ENCODE assay signal across 1 cellular context in the genomic region with DNA sequence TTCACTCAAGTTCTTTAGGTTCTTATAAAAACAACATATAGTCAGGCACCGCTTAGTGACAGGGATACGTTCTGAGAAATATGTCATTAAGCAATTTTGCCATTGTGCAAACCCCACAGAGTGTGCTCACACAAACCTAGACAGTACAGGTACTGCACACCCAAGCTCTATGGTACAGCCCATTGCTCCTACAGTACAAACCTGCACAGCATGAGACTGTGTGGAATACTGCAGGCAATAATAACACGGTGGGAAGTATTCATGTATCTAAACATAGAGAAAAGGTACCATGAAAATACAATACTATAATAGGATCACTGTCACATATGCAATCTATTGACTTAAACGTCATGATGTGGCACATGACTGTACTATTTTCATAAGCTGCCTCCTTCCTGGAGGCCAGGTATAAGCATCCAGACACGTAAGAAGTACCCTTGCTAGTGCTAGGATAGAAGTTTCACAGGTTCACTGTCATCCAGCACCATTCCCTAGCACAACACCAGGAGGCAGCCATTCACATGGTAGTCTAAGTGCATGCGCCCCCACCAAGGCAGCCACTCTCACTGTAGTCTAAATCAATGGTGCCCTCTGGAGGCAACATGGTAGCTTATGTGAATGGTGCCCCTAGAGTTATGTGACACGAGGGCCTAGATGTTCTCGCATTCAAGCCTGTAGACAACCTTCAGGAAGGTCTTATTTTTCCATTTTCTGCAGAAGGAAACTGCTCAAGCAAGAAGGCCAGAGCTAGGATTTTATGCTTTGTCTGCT.
TF ChIP-seq lines count a peak whose summit lies in the region.

No MANE protein-coding gene starts in this region.

TF ChIP-seq in HepG2, 621 proteins besides CTCF, POLR2A, EP300 and RAD21 (continued from another document and continues in another):
- TF ChIP-seq, protein P1, sequence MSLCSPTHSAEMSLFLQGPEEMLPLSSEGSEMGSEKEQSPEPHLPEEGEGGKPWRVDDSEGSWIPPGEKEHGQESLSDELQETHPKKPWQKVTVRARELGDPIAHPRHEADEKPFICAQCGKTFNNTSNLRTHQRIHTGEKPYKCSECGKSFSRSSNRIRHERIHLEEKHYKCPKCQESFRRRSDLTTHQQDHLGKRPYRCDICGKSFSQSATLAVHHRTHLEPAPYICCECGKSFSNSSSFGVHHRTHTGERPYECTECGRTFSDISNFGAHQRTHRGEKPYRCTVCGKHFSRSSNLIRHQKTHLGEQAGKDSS (CRISPR knock-in tag; IDR thresholded peaks at IDR 0.05; ENCODE audit: borderline replicate concordance, low read depth): no peak
- TF ChIP-seq, protein P2, sequence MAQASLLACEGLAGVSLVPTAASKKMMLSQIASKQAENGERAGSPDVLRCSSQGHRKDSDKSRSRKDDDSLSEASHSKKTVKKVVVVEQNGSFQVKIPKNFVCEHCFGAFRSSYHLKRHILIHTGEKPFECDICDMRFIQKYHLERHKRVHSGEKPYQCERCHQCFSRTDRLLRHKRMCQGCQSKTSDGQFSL (CRISPR knock-in tag; IDR thresholded peaks at IDR 0.05): peak; percentile 45; the same call in 1 of the 2 replicates
- TF ChIP-seq ZNF446 (CRISPR knock-in tag; IDR thresholded peaks at IDR 0.05) (no peak), SRSF1 (optimal IDR thresholded peaks at IDR 0.05; ENCODE audit: low read depth, low read length) (no peak), HCFC1 (IDR thresholded peaks at IDR 0.05; ENCODE audit: low read depth, low read length) (no peak), ZNF768 (CRISPR knock-in tag; IDR thresholded peaks at IDR 0.05) (no peak), ZNF337 (CRISPR knock-in tag; IDR thresholded peaks at IDR 0.05; ENCODE audit: borderline replicate concordance, low read depth) (no peak), EED (CRISPR knock-in tag; IDR thresholded peaks at IDR 0.05) (no peak), XRCC5 (optimal IDR thresholded peaks at IDR 0.05; ENCODE audit: low read length) (peak; percentile 86), ZNF382 (CRISPR knock-in tag; IDR thresholded peaks at IDR 0.05; ENCODE audit: borderline replicate concordance) (no peak), CAMTA2 (CRISPR knock-in tag; IDR thresholded peaks at IDR 0.05; ENCODE audit: borderline replicate concordance) (no peak), SRSF4 (IDR thresholded peaks at IDR 0.05; ENCODE audit: low read depth, low read length, poor library complexity, severe bottlenecking) (no peak), ZFP36L2 (CRISPR knock-in tag; IDR thresholded peaks at IDR 0.05) (no peak), HNF4G (IDR thresholded peaks at IDR 0.05; ENCODE audit: borderline replicate concordance, low read depth, low read length) (no peak), HNF4G (CRISPR knock-in tag; IDR thresholded peaks at IDR 0.05; ENCODE audit: borderline replicate concordance, low read depth) (no peak), ARNT (IDR thresholded peaks at IDR 0.05) (no peak), ZNF17 (CRISPR knock-in tag; IDR thresholded peaks at IDR 0.05) (no peak), ZNF772 (CRISPR knock-in tag; IDR thresholded peaks at IDR 0.05) (no peak), FOXM1 (CRISPR knock-in tag; IDR thresholded peaks at IDR 0.05) (no peak), RFXANK (CRISPR knock-in tag; IDR thresholded peaks at IDR 0.05) (no peak), ZNF350 (CRISPR knock-in tag; IDR thresholded peaks at IDR 0.05; ENCODE audit: borderline replicate concordance, low read depth) (no peak), ZNF143 (CRISPR knock-in tag; IDR thresholded peaks at IDR 0.05) (no peak), FLYWCH1 (CRISPR knock-in tag; IDR thresholded peaks at IDR 0.05) (no peak), DR1 (CRISPR knock-in tag; IDR thresholded peaks at IDR 0.05) (no peak), RFX1 (IDR thresholded peaks at IDR 0.05) (no peak), XBP1 (CRISPR knock-in tag; IDR thresholded peaks at IDR 0.05) (no peak), BORCS8-MEF2B (CRISPR knock-in tag; IDR thresholded peaks at IDR 0.05) (no peak), TSC22D2 (CRISPR knock-in tag; IDR thresholded peaks at IDR 0.05; ENCODE audit: borderline replicate concordance) (no peak), MBD4 (IDR thresholded peaks at IDR 0.05; ENCODE audit: borderline replicate concordance, low read length) (no peak), ZNF496 (CRISPR knock-in tag; IDR thresholded peaks at IDR 0.05; ENCODE audit: insufficient replicate concordance) (no peak), ZNF747 (CRISPR knock-in tag; IDR thresholded peaks at IDR 0.05; ENCODE audit: borderline replicate concordance) (no peak), PHF5A (CRISPR knock-in tag; IDR thresholded peaks at IDR 0.05; ENCODE audit: low read depth, unreplicated experiment) (no peak), CREB1 (IDR thresholded peaks at IDR 0.05) (peak; percentile 7; the same call in 1 of the 2 replicates), CREB1 (CRISPR knock-in tag; IDR thresholded peaks at IDR 0.05) (no peak), MAZ (IDR thresholded peaks at IDR 0.05; ENCODE audit: borderline replicate concordance, low read depth, low read length) (peak; percentile 68; the same call in 1 of the 2 replicates), MAZ (CRISPR knock-in tag; IDR thresholded peaks at IDR 0.05; ENCODE audit: low read depth) (no peak), ZNF558 (CRISPR knock-in tag; IDR thresholded peaks at IDR 0.05; ENCODE audit: borderline replicate concordance) (0 out of 2 replicates have a peak, but pooled peaks have one; percentile 36), SOX5 (CRISPR knock-in tag; IDR thresholded peaks at IDR 0.05; ENCODE audit: borderline replicate concordance) (no peak), MAF1 (CRISPR knock-in tag; IDR thresholded peaks at IDR 0.05; ENCODE audit: borderline replicate concordance) (no peak), MTA1 (CRISPR knock-in tag; IDR thresholded peaks at IDR 0.05; ENCODE audit: borderline replicate concordance) (no peak), RORA (CRISPR knock-in tag; IDR thresholded peaks at IDR 0.05) (no peak), MED8 (CRISPR knock-in tag; IDR thresholded peaks at IDR 0.05; ENCODE audit: insufficient replicate concordance) (no peak), SALL1 (CRISPR knock-in tag; IDR thresholded peaks at IDR 0.05) (peak; percentile 48; the same call in 1 of the 2 replicates), ZKSCAN8 (CRISPR knock-in tag; IDR thresholded peaks at IDR 0.05; ENCODE audit: borderline replicate concordance) (no peak)
- TF ChIP-seq, protein P3, sequence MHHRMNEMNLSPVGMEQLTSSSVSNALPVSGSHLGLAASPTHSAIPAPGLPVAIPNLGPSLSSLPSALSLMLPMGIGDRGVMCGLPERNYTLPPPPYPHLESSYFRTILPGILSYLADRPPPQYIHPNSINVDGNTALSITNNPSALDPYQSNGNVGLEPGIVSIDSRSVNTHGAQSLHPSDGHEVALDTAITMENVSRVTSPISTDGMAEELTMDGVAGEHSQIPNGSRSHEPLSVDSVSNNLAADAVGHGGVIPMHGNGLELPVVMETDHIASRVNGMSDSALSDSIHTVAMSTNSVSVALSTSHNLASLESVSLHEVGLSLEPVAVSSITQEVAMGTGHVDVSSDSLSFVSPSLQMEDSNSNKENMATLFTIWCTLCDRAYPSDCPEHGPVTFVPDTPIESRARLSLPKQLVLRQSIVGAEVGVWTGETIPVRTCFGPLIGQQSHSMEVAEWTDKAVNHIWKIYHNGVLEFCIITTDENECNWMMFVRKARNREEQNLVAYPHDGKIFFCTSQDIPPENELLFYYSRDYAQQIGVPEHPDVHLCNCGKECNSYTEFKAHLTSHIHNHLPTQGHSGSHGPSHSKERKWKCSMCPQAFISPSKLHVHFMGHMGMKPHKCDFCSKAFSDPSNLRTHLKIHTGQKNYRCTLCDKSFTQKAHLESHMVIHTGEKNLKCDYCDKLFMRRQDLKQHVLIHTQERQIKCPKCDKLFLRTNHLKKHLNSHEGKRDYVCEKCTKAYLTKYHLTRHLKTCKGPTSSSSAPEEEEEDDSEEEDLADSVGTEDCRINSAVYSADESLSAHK (CRISPR knock-in tag; IDR thresholded peaks at IDR 0.05; ENCODE audit: borderline replicate concordance): no peak
- TF ChIP-seq, protein P4, sequence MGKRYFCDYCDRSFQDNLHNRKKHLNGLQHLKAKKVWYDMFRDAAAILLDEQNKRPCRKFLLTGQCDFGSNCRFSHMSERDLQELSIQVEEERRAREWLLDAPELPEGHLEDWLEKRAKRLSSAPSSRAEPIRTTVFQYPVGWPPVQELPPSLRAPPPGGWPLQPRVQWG (CRISPR knock-in tag; IDR thresholded peaks at IDR 0.05; ENCODE audit: borderline replicate concordance, low read depth): no peak
- TF ChIP-seq, protein P5, sequence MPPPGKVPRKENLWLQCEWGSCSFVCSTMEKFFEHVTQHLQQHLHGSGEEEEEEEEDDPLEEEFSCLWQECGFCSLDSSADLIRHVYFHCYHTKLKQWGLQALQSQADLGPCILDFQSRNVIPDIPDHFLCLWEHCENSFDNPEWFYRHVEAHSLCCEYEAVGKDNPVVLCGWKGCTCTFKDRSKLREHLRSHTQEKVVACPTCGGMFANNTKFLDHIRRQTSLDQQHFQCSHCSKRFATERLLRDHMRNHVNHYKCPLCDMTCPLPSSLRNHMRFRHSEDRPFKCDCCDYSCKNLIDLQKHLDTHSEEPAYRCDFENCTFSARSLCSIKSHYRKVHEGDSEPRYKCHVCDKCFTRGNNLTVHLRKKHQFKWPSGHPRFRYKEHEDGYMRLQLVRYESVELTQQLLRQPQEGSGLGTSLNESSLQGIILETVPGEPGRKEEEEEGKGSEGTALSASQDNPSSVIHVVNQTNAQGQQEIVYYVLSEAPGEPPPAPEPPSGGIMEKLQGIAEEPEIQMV (CRISPR knock-in tag; IDR thresholded peaks at IDR 0.05; ENCODE audit: low read depth): no peak
- TF ChIP-seq, protein P6, sequence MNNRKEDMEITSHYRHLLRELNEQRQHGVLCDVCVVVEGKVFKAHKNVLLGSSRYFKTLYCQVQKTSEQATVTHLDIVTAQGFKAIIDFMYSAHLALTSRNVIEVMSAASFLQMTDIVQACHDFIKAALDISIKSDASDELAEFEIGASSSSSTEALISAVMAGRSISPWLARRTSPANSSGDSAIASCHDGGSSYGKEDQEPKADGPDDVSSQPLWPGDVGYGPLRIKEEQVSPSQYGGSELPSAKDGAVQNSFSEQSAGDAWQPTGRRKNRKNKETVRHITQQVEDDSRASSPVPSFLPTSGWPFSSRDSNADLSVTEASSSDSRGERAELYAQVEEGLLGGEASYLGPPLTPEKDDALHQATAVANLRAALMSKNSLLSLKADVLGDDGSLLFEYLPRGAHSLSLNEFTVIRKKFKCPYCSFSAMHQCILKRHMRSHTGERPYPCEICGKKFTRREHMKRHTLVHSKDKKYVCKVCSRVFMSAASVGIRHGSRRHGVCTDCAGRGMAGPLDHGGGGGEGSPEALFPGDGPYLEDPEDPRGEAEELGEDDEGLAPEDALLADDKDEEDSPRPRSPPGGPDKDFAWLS (CRISPR knock-in tag; IDR thresholded peaks at IDR 0.05; ENCODE audit: borderline replicate concordance): no peak
- TF ChIP-seq, protein P7, sequence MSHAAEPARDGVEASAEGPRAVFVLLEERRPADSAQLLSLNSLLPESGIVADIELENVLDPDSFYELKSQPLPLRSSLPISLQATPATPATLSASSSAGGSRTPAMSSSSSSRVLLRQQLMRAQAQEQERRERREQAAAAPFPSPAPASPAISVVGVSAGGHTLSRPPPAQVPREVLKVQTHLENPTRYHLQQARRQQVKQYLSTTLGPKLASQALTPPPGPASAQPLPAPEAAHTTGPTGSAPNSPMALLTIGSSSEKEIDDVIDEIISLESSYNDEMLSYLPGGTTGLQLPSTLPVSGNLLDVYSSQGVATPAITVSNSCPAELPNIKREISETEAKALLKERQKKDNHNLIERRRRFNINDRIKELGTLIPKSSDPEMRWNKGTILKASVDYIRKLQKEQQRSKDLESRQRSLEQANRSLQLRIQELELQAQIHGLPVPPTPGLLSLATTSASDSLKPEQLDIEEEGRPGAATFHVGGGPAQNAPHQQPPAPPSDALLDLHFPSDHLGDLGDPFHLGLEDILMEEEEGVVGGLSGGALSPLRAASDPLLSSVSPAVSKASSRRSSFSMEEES (CRISPR knock-in tag; IDR thresholded peaks at IDR 0.05): 0 out of 2 replicates have a peak, but pooled peaks have one; percentile 22
- TF ChIP-seq, protein P8, sequence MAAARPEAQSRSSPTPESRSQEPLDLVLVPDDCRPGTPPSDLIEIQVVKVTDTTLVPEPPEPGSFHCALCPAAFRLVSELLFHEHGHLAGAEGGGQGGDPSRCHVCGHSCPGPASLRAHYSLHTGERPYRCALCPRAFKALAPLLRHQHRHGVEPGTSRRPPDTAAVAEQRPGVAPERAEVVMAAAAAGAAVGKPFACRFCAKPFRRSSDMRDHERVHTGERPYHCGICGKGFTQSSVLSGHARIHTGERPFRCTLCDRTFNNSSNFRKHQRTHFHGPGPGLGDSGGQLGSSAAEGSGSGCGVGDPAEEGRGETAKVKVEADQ (CRISPR knock-in tag; IDR thresholded peaks at IDR 0.05; ENCODE audit: borderline replicate concordance): no peak
- TF ChIP-seq, protein P9, sequence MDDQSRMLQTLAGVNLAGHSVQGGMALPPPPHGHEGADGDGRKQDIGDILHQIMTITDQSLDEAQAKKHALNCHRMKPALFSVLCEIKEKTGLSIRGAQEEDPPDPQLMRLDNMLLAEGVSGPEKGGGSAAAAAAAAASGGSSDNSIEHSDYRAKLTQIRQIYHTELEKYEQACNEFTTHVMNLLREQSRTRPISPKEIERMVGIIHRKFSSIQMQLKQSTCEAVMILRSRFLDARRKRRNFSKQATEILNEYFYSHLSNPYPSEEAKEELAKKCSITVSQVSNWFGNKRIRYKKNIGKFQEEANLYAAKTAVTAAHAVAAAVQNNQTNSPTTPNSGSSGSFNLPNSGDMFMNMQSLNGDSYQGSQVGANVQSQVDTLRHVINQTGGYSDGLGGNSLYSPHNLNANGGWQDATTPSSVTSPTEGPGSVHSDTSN (CRISPR knock-in tag; IDR thresholded peaks at IDR 0.05; ENCODE audit: borderline replicate concordance): no peak
- TF ChIP-seq, protein P10, sequence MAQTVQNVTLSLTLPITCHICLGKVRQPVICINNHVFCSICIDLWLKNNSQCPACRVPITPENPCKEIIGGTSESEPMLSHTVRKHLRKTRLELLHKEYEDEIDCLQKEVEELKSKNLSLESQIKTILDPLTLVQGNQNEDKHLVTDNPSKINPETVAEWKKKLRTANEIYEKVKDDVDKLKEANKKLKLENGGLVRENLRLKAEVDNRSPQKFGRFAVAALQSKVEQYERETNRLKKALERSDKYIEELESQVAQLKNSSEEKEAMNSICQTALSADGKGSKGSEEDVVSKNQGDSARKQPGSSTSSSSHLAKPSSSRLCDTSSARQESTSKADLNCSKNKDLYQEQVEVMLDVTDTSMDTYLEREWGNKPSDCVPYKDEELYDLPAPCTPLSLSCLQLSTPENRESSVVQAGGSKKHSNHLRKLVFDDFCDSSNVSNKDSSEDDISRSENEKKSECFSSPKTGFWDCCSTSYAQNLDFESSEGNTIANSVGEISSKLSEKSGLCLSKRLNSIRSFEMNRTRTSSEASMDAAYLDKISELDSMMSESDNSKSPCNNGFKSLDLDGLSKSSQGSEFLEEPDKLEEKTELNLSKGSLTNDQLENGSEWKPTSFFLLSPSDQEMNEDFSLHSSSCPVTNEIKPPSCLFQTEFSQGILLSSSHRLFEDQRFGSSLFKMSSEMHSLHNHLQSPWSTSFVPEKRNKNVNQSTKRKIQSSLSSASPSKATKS (CRISPR knock-in tag; IDR thresholded peaks at IDR 0.05): no peak
